19 cellular contexts compared by ENCODE assay signal in genomic region chr1:39469150-39469549, GRCh38. TPM values are rescaled to one million over a fixed set of nuclear protein-coding genes. Genes with fewer than 3 reads are reported as not detected.
DNase-seq lines count a peak whose midpoint lies in the region; ATAC-seq and TF ChIP-seq lines count a peak whose summit lies in the region.
"Had no signal": no experiment of that assay in that cellular context is flagged by ENCODE, and none has a peak within 500 bp of the region (broad histone marks: within the 10 kb centered on the region; RNA-seq: fewer than 3 reads in every experiment).

No MANE protein-coding gene starts in this region.

- no peaks in the 10 kb centered on the region for H3K9me3 ChIP-seq in T-helper 17 cell (ENCODE audit: control insufficient read depth, low read length, poor library complexity, severe bottlenecking)
- H3K9me3 ChIP-seq: MG63 had no signal

- no peaks in the 10 kb centered on the region for H3K27me3 Mint-ChIP-seq in stimulated activated naive CD8-positive, alpha-beta T cell treated with anti-CD3 and anti-CD28 coated beads, Interleukin-15, amount 100 ng/mL, for 72 hours
- H3K27me3 Mint-ChIP-seq in T-helper 17 cell (no peaks in the 10 kb centered on the region), endothelial cell (ENCODE audit: unreplicated experiment) (peaks cover 7% of the 10 kb centered on the region)
- H3K27me3 Mint-ChIP-seq in stimulated activated naive B cell treated with anti-CD40 and anti-IgM and Interleukin-4, amounts not matched to agents 10 μg/mL and 1 μg/mL and 100 μg/mL, for 72 hours = no peaks in the 10 kb centered on the region

- peak overlapping the region; percentile 2 to 55 for H3K27ac Mint-ChIP-seq in stimulated activated naive CD8-positive, alpha-beta T cell treated with anti-CD3 and anti-CD28 coated beads, Interleukin-15, amount 100 ng/mL, for 72 hours
- H3K27ac Mint-ChIP-seq in T-helper 17 cell = peak overlapping the region; percentile 61
- H3K27ac Mint-ChIP-seq in endothelial cell (ENCODE audit: unreplicated experiment) = peak overlapping the region; percentile 16
- H3K27ac Mint-ChIP-seq in stimulated activated naive B cell treated with anti-CD40 and anti-IgM and Interleukin-4, amounts not matched to agents 10 μg/mL and 1 μg/mL and 100 μg/mL, for 72 hours = peak overlapping the region; percentile 59

- no peaks in the 10 kb centered on the region for H3K9me3 Mint-ChIP-seq in stimulated activated naive CD8-positive, alpha-beta T cell treated with anti-CD3 and anti-CD28 coated beads, Interleukin-15, amount 100 ng/mL, for 72 hours
- H3K9me3 Mint-ChIP-seq in endothelial cell (ENCODE audit: unreplicated experiment) = no peaks in the 10 kb centered on the region
- no peaks in the 10 kb centered on the region for H3K9me3 Mint-ChIP-seq in stimulated activated naive B cell treated with anti-CD40 and anti-IgM and Interleukin-4, amounts not matched to agents 10 μg/mL and 1 μg/mL and 100 μg/mL, for 72 hours

- DNase-seq in stimulated activated naive CD8-positive, alpha-beta T cell treated with anti-CD3 and anti-CD28 coated beads, Interleukin-15, amount 100 ng/mL, for 72 hours = no peak
- no peak for DNase-seq in stimulated activated naive CD8-positive, alpha-beta T cell treated with anti-CD3 and anti-CD28 coated beads, Interleukin-15, Interleukin-2, amounts not matched to agents 100 U/mL and 50 U/mL, for 24 hours
- DNase-seq in T-helper 17 cell (no peak), endothelial cell (ENCODE audit: low spot score) (no peak), mesenteric fat pad (ENCODE audit: low spot score) (no peak), Kasumi-1 (lab: John Stamatoyannopoulos, UW) (no peak)
- DNase-seq in stimulated activated naive B cell treated with anti-CD40 and anti-IgM and Interleukin-4, amounts not matched to agents 10 μg/mL and 1 μg/mL and 100 μg/mL, for 72 hours = no peak
- DNase-seq: Calu3, DMS79 treated with DMSO at 0.1 percent for 48 hours, HCEC 1CT, MG63, NCI-H1105, NCI-H1694, NCI-H226, NCI-H526, RPMI8226, SIG-M5 had no signal

- ATAC-seq in stimulated activated naive CD8-positive, alpha-beta T cell treated with anti-CD3 and anti-CD28 coated beads, Interleukin-15, amount 100 ng/mL, for 72 hours = no peak
- no peak for ATAC-seq in stimulated activated naive CD8-positive, alpha-beta T cell treated with anti-CD3 and anti-CD28 coated beads, Interleukin-15, Interleukin-2, amounts not matched to agents 100 U/mL and 50 U/mL, for 24 hours
- no peak for ATAC-seq in T-helper 17 cell
- ATAC-seq in stimulated activated naive B cell treated with anti-CD40 and anti-IgM and Interleukin-4, amounts not matched to agents 10 μg/mL and 1 μg/mL and 100 μg/mL, for 72 hours (replicated peaks) = no peak
- ATAC-seq in GM18498 (IDR thresholded peaks at IDR 0.05; ENCODE audit: unreplicated experiment) = no peak

- peaks cover 13% of the 10 kb centered on the region for H3K4me1 Mint-ChIP-seq in stimulated activated naive CD8-positive, alpha-beta T cell treated with anti-CD3 and anti-CD28 coated beads, Interleukin-15, amount 100 ng/mL, for 72 hours
- peaks cover 4% of the 10 kb centered on the region for H3K4me1 Mint-ChIP-seq in T-helper 17 cell
- H3K4me1 Mint-ChIP-seq in endothelial cell (ENCODE audit: unreplicated experiment) = no peaks in the 10 kb centered on the region
- peaks cover 3 to 13% of the 10 kb centered on the region in 2 donors for H3K4me1 Mint-ChIP-seq in stimulated activated naive B cell treated with anti-CD40 and anti-IgM and Interleukin-4, amounts not matched to agents 10 μg/mL and 1 μg/mL and 100 μg/mL, for 72 hours

- no peak overlapping the region for H3K4me3 Mint-ChIP-seq in stimulated activated naive CD8-positive, alpha-beta T cell treated with anti-CD3 and anti-CD28 coated beads, Interleukin-15, amount 100 ng/mL, for 72 hours
- H3K4me3 Mint-ChIP-seq in T-helper 17 cell (no peak overlapping the region), endothelial cell (ENCODE audit: unreplicated experiment) (peak overlapping the region; percentile 6)
- H3K4me3 Mint-ChIP-seq in stimulated activated naive B cell treated with anti-CD40 and anti-IgM and Interleukin-4, amounts not matched to agents 10 μg/mL and 1 μg/mL and 100 μg/mL, for 72 hours = no peak overlapping the region

- peaks cover 16% of the 10 kb centered on the region for H3K36me3 Mint-ChIP-seq in T-helper 17 cell (ENCODE audit: low read depth)
- H3K36me3 Mint-ChIP-seq in endothelial cell (ENCODE audit: low read depth, unreplicated experiment) = peaks cover 48% of the 10 kb centered on the region
- H3K36me3 Mint-ChIP-seq in stimulated activated naive B cell treated with anti-CD40 and anti-IgM and Interleukin-4, amounts not matched to agents 10 μg/mL and 1 μg/mL and 100 μg/mL, for 72 hours = peaks cover 26 to 46% of the 10 kb centered on the region in 2 donors

- TF ChIP-seq CTCF in endothelial cell (IDR thresholded peaks at IDR 0.05; ENCODE audit: unreplicated experiment) = no peak

RNA-seq across cellular contexts. Expression of gene BMP8A, which starts 22.3 kb away (rescaled TPM):
- total RNA-seq in T-helper 17 cell (under 1 TPM in 1 of 2 donors, not detected in 1; 0.23 TPM), endothelial cell (ENCODE audit: unreplicated experiment) (not detected), mesenteric fat pad (1.6 TPM)
- total RNA-seq: G401 had no signal
